In genomic region chr17:17694229-17695081, GRCh38 we compare ENCODE assay signal across 1 cellular context.
TF ChIP-seq lines count a peak whose summit lies in the region.

No MANE protein-coding gene starts in this region.

TF ChIP-seq in HepG2, 621 proteins besides CTCF, POLR2A, EP300 and RAD21 (continued from another document and continues in another):
- TF ChIP-seq FUBP1 (CRISPR knock-in tag; IDR thresholded peaks at IDR 0.05; ENCODE audit: borderline replicate concordance) (no peak), RXRB (CRISPR knock-in tag; IDR thresholded peaks at IDR 0.05; ENCODE audit: borderline replicate concordance) (peak; percentile 47), ZNF460 (CRISPR knock-in tag; IDR thresholded peaks at IDR 0.05; ENCODE audit: borderline replicate concordance) (no peak), EED (CRISPR knock-in tag; IDR thresholded peaks at IDR 0.05) (no peak), POGZ (CRISPR knock-in tag; IDR thresholded peaks at IDR 0.05) (no peak), NCOA1 (CRISPR knock-in tag; IDR thresholded peaks at IDR 0.05) (no peak), TFAP4 (IDR thresholded peaks at IDR 0.05; ENCODE audit: borderline replicate concordance, low read depth) (no peak), ZNF816 (CRISPR knock-in tag; IDR thresholded peaks at IDR 0.05; ENCODE audit: borderline replicate concordance) (0 out of 2 replicates have a peak, but pooled peaks have one; percentile 38), ATF2 (CRISPR knock-in tag; IDR thresholded peaks at IDR 0.05) (0 out of 2 replicates have a peak, but pooled peaks have one; percentile 0), SIN3B (IDR thresholded peaks at IDR 0.05; ENCODE audit: low read length) (no peak), ATF7-NPFF (CRISPR knock-in tag; IDR thresholded peaks at IDR 0.05; ENCODE audit: low read depth) (no peak; the same call in 1 of the 2 replicates), NFYC (CRISPR knock-in tag; IDR thresholded peaks at IDR 0.05) (no peak), ZNF143 (CRISPR knock-in tag; IDR thresholded peaks at IDR 0.05) (peak; percentile 73), ZFP82 (CRISPR knock-in tag; IDR thresholded peaks at IDR 0.05; ENCODE audit: borderline replicate concordance) (0 out of 2 replicates have a peak, but pooled peaks have one; percentile 44), NFYB (CRISPR knock-in tag; IDR thresholded peaks at IDR 0.05) (no peak), ZFYVE20 (CRISPR knock-in tag; IDR thresholded peaks at IDR 0.05; ENCODE audit: borderline replicate concordance, low read depth) (no peak), CSRNP2 (CRISPR knock-in tag; conservative IDR thresholded peaks at IDR 0.05; ENCODE audit: low read depth) (0 out of 2 replicates have a peak, but pooled peaks have one; percentile 48), MXI1 (IDR thresholded peaks at IDR 0.05; ENCODE audit: borderline replicate concordance, low read depth, low read length) (peak; percentile 55; the same call in 1 of the 3 replicates), POLR2G (IDR thresholded peaks at IDR 0.05; ENCODE audit: low read depth, low read length) (peak; percentile 73), ZNF276 (CRISPR knock-in tag; IDR thresholded peaks at IDR 0.05; ENCODE audit: low read depth) (no peak), GABPB1 (CRISPR knock-in tag; IDR thresholded peaks at IDR 0.05) (peak; percentile 17; the same call in 1 of the 2 replicates), KLF6 (CRISPR knock-in tag; IDR thresholded peaks at IDR 0.05) (0 out of 2 replicates have a peak, but pooled peaks have one; percentile 12), SMAD3 (CRISPR knock-in tag; IDR thresholded peaks at IDR 0.05) (no peak; the same call in 1 of the 2 replicates), ZBED4 (CRISPR knock-in tag; IDR thresholded peaks at IDR 0.05; ENCODE audit: borderline replicate concordance) (peak; percentile 57; the same call in 1 of the 2 replicates), ZNF253 (CRISPR knock-in tag; IDR thresholded peaks at IDR 0.05; ENCODE audit: borderline replicate concordance) (no peak), ZMAT3 (CRISPR knock-in tag; conservative IDR thresholded peaks at IDR 0.05) (no peak), MYPOP (CRISPR knock-in tag; IDR thresholded peaks at IDR 0.05) (no peak), GATAD1 (CRISPR knock-in tag; IDR thresholded peaks at IDR 0.05) (peak; percentile 20; the same call in 1 of the 2 replicates), ZNF749 (CRISPR knock-in tag; IDR thresholded peaks at IDR 0.05; ENCODE audit: borderline replicate concordance) (no peak), E2F1 (CRISPR knock-in tag; IDR thresholded peaks at IDR 0.05) (no peak), YY1 (IDR thresholded peaks at IDR 0.05; ENCODE audit: insufficient read depth, insufficient replicate concordance, low read depth, low read length) (peak; percentile 89), ZSCAN31 (CRISPR knock-in tag; IDR thresholded peaks at IDR 0.05; ENCODE audit: low read depth) (peak; percentile 64; the same call in 1 of the 2 replicates), ZNF614 (CRISPR knock-in tag; IDR thresholded peaks at IDR 0.05; ENCODE audit: borderline replicate concordance) (no peak), NRL (CRISPR knock-in tag; IDR thresholded peaks at IDR 0.05; ENCODE audit: borderline replicate concordance) (0 out of 2 replicates have a peak, but pooled peaks have one; percentile 30), GMEB1 (CRISPR knock-in tag; IDR thresholded peaks at IDR 0.05; ENCODE audit: borderline replicate concordance) (no peak), ONECUT2 (CRISPR knock-in tag; IDR thresholded peaks at IDR 0.05) (no peak), PHF8 (CRISPR knock-in tag; IDR thresholded peaks at IDR 0.05) (peak; percentile 75), ZNF574 (CRISPR knock-in tag; IDR thresholded peaks at IDR 0.05) (peak; percentile 43), ZFX (CRISPR knock-in tag; IDR thresholded peaks at IDR 0.05; ENCODE audit: low read depth) (peak; percentile 72; the same call in 1 of the 2 replicates), TEAD2 (CRISPR knock-in tag; IDR thresholded peaks at IDR 0.05) (no peak), DNMT3B (CRISPR knock-in tag; conservative IDR thresholded peaks at IDR 0.05) (peak; percentile 47; the same call in 1 of the 2 replicates), ZNF414 (CRISPR knock-in tag; IDR thresholded peaks at IDR 0.05) (peak; percentile 57; the same call in 1 of the 2 replicates)
